8 cellular contexts compared by ENCODE assay signal in the genomic region with DNA sequence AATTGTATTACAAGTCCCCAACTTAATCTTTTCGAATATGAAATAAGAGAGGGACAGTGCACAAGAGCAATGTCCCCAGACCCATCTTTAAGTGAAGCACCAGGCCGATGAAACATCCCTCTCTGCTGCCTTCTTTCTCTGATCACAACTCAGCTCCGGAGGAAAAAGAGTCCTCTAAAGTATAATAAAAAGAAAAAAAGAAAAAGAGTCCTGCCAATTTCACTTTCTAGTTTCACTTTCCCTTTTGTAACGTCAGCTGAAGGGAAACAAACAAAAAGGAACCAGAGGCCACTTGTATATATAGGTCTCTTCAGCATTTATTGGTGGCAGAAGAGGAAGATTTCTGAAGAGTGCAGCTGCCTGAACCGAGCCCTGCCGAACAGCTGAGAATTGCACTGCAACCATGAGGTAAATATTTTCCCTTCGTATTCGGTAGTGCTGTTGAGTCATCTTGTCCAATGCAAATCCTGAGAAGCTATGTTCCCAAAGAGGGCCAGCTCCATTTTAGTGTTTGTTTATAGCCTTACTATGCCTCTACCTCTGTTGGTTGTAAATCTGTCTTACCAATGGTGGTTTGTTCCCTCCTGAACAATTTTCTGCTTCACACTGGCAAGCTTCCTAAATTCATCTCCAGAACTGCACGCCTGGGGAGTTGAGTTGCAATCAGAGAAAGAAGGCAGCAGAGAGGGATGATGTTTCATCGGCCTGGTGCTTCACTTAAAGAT. TPM values are rescaled to one million over a fixed set of nuclear protein-coding genes. Genes with fewer than 3 reads are reported as not detected.
DNase-seq lines count a peak whose midpoint lies in the region; ATAC-seq and TF ChIP-seq lines count a peak whose summit lies in the region.

TSS of gene IFIT2 (plus strand) at position 326 of the 725 bp plus-strand sequence. CDS start at position 404, 78 bp downstream.

- H3K9ac ChIP-seq in mucosa of stomach (ENCODE audit: low read length): peak within 1 kb of the TSS; percentile 75

- TF ChIP-seq POLR2A in vagina (IDR thresholded peaks at IDR 0.05): peak in 1 of 2 donors; percentile 38

- peak; percentile 63 for ATAC-seq in HG02588 (IDR thresholded peaks at IDR 0.05; ENCODE audit: unreplicated experiment)
- ATAC-seq in WTC11: no peak

- peak within 1 kb of the TSS; percentile 84 for H3K27ac ChIP-seq in effector memory CD4-positive, alpha-beta T cell (ENCODE audit: insufficient read depth, low read length, poor library complexity, severe bottlenecking)
- H3K27ac ChIP-seq in vagina: peak within 1 kb of the TSS; percentile 89

- CTCF ChIA-PET in WTC11 (lab: Charles Lee): interaction anchor here (0.9 to 1.7 kb wide), 4 partner anchors 40 to 233 kb away, joined by 3 to 11 read pairs (median 4); partner anchors contain the start of gene SLC16A12

- no peaks in the 10 kb centered on the region for H3K27me3 Mint-ChIP-seq in WTC11 (ENCODE audit: low read depth)

- no peaks in the 10 kb centered on the region for H3K9me3 ChIP-seq in effector memory CD4-positive, alpha-beta T cell (ENCODE audit: control insufficient read depth, low read length)
- no peaks in the 10 kb centered on the region for H3K9me3 ChIP-seq in mucosa of stomach (ENCODE audit: control insufficient read depth, low read length)
- no peaks in the 10 kb centered on the region for H3K9me3 ChIP-seq in vagina

- peaks cover 16% of the 10 kb centered on the region for H3K4me1 Mint-ChIP-seq in WTC11

- H3K9me3 Mint-ChIP-seq in WTC11: no peaks in the 10 kb centered on the region; the same call in 1 of the 2 replicates

- H3K4me1 ChIP-seq in effector memory CD4-positive, alpha-beta T cell (ENCODE audit: control insufficient read depth, insufficient read depth, low read length, poor library complexity, severe bottlenecking): peaks cover 12% of the 10 kb centered on the region
- H3K4me1 ChIP-seq in mucosa of stomach (ENCODE audit: control insufficient read depth, insufficient read depth, low read length): peaks cover 20% of the 10 kb centered on the region
- peaks cover 39% of the 10 kb centered on the region for H3K4me1 ChIP-seq in vagina

- no peaks in the 10 kb centered on the region for H3K36me3 Mint-ChIP-seq in WTC11

- TF ChIP-seq CTCF in WTC11 (IDR thresholded peaks at IDR 0.05) (no peak), vagina (IDR thresholded peaks at IDR 0.05) (no peak)

- no peak within 1 kb of the TSS for H3K4me3 Mint-ChIP-seq in WTC11

- no peaks in the 10 kb centered on the region for H3K27me3 ChIP-seq in effector memory CD4-positive, alpha-beta T cell (replicated peaks; ENCODE audit: control insufficient read depth, insufficient read depth, low read length, poor library complexity, severe bottlenecking)
- H3K27me3 ChIP-seq in mucosa of stomach (ENCODE audit: control insufficient read depth, insufficient read depth, low read length) (no peaks in the 10 kb centered on the region), vagina (no peaks in the 10 kb centered on the region)

- DNase-seq in stimulated activated CD4-positive, alpha-beta T cell treated with anti-CD3 and anti-CD28 coated beads, Interleukin-4, amount 100 ng/mL, for 24 hours: peak; percentile 19
- DNase-seq in stimulated activated CD4-positive, alpha-beta T cell treated with anti-CD3 and anti-CD28 coated beads, Interleukin-1b, Interleukin-23, amount 100 ng/mL, for 48 hours: no peak
- DNase-seq in NCI-H1105 treated with DMSO at 0.1 percent for 48 hours (lab: John Stamatoyannopoulos, UW) (peak; percentile 62), WTC11 (ENCODE audit: low spot score) (no peak), vagina (ENCODE audit: extremely low spot score in 2 of 2) (no peak)
- peak; percentile 4 to 19 (median 15) for DNase-seq in effector memory CD4-positive, alpha-beta T cell

- peaks cover 12% of the 10 kb centered on the region for H3K36me3 ChIP-seq in effector memory CD4-positive, alpha-beta T cell (ENCODE audit: control insufficient read depth, insufficient read depth, low read length)
- no peaks in the 10 kb centered on the region for H3K36me3 ChIP-seq in mucosa of stomach (ENCODE audit: control insufficient read depth, insufficient read depth, low read length)
- H3K36me3 ChIP-seq in vagina: peaks cover 0 to 9% of the 10 kb centered on the region in 2 donors

- peak within 1 kb of the TSS; percentile 57 for H3K4me3 ChIP-seq in effector memory CD4-positive, alpha-beta T cell (ENCODE audit: insufficient read depth, low read depth, low read length, poor library complexity, severe bottlenecking)
- H3K4me3 ChIP-seq in mucosa of stomach (ENCODE audit: low read length) (peak within 1 kb of the TSS; percentile 76), vagina (peak within 1 kb of the TSS; percentile 38 to 54)

- POLR2A ChIA-PET in WTC11 (lab: Charles Lee): no interaction called here

- H3K27ac Mint-ChIP-seq in WTC11: 0 out of 2 replicates have a peak within 1 kb of the TSS, but pooled peaks have one; percentile 39

- intact Hi-C loops in vagina (cut with DNase I): no loop called here

TF ChIP-seq in WTC11, 78 proteins besides CTCF, POLR2A, EP300 and RAD21 (continues in another document):
- TF ChIP-seq ZNF121 (CRISPR knock-in tag; IDR thresholded peaks at IDR 0.05) (no peak), HMGXB4 (CRISPR knock-in tag; IDR thresholded peaks at IDR 0.05) (no peak), NFATC4 (CRISPR knock-in tag; IDR thresholded peaks at IDR 0.05) (no peak), ATF2 (CRISPR knock-in tag; IDR thresholded peaks at IDR 0.05; ENCODE audit: borderline replicate concordance, low read depth) (no peak), SMAD4 (CRISPR knock-in tag; IDR thresholded peaks at IDR 0.05) (no peak), RORB (CRISPR knock-in tag; IDR thresholded peaks at IDR 0.05) (no peak), E2F5 (CRISPR knock-in tag; IDR thresholded peaks at IDR 0.05) (no peak), SP1 (CRISPR knock-in tag; conservative IDR thresholded peaks at IDR 0.05) (no peak), NFE2L1 (CRISPR knock-in tag; IDR thresholded peaks at IDR 0.05) (no peak)
- TF ChIP-seq, protein P1, sequence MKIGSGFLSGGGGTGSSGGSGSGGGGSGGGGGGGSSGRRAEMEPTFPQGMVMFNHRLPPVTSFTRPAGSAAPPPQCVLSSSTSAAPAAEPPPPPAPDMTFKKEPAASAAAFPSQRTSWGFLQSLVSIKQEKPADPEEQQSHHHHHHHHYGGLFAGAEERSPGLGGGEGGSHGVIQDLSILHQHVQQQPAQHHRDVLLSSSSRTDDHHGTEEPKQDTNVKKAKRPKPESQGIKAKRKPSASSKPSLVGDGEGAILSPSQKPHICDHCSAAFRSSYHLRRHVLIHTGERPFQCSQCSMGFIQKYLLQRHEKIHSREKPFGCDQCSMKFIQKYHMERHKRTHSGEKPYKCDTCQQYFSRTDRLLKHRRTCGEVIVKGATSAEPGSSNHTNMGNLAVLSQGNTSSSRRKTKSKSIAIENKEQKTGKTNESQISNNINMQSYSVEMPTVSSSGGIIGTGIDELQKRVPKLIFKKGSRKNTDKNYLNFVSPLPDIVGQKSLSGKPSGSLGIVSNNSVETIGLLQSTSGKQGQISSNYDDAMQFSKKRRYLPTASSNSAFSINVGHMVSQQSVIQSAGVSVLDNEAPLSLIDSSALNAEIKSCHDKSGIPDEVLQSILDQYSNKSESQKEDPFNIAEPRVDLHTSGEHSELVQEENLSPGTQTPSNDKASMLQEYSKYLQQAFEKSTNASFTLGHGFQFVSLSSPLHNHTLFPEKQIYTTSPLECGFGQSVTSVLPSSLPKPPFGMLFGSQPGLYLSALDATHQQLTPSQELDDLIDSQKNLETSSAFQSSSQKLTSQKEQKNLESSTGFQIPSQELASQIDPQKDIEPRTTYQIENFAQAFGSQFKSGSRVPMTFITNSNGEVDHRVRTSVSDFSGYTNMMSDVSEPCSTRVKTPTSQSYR (CRISPR knock-in tag; IDR thresholded peaks at IDR 0.05): no peak
- TF ChIP-seq, protein P2, sequence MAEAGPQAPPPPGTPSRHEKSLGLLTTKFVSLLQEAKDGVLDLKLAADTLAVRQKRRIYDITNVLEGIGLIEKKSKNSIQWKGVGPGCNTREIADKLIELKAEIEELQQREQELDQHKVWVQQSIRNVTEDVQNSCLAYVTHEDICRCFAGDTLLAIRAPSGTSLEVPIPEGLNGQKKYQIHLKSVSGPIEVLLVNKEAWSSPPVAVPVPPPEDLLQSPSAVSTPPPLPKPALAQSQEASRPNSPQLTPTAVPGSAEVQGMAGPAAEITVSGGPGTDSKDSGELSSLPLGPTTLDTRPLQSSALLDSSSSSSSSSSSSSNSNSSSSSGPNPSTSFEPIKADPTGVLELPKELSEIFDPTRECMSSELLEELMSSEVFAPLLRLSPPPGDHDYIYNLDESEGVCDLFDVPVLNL (CRISPR knock-in tag; IDR thresholded peaks at IDR 0.05; ENCODE audit: borderline replicate concordance, low read depth): no peak

RNA-seq across cellular contexts. Expression of gene IFIT2, which starts in this region (rescaled TPM):
- total RNA-seq in WTC11 (2021) (0.07 to 0.15 TPM (median 0.14 TPM) in 3 replicates), vagina (2.9 TPM)

Comparison
In these comparisons a context has a peak if more than half of its experiments do, and no peak if none do; other contexts are left out.
1. DNase-seq: peak in stimulated activated CD4-positive, alpha-beta T cell treated with anti-CD3 and anti-CD28 coated beads, Interleukin-4, amount 100 ng/mL, for 24 hours (single experiment), NCI-H1105 treated with DMSO at 0.1 percent for 48 hours (single experiment) and effector memory CD4-positive, alpha-beta T cell (3 of 3); none in stimulated activated CD4-positive, alpha-beta T cell treated with anti-CD3 and anti-CD28 coated beads, Interleukin-1b, Interleukin-23, amount 100 ng/mL, for 48 hours (single experiment), WTC11 (single experiment) and vagina (0 of 2).
2. Peak in every context shown above with its lines, with median percentiles within 50 percentile points of each other: H3K4me3 ChIP-seq.